In the genomic region with DNA sequence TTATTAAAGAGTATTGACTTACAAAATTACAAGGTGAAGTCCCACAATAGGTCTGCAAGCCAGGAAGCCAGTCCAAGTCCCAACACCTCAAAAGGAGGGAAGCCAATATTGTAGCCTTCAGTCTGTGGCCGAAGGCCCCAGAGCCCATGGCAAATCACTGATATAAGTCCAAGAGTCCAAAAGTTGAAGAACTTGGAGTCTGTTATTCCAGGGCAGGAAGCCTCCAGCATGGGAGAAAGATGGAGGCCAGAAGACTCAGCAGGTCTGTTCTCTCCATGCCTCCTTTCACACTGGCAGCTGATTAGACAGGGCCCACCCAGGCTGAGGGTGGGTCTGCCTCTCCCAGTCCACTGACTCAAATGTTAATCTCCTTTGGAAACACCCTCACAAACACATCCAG, we compare ENCODE assay signal across 40 cellular contexts. TPM values are rescaled to one million over a fixed set of nuclear protein-coding genes. Genes with fewer than 3 reads are reported as not detected.
"Had no signal": no experiment of that assay in that cellular context is flagged by ENCODE, and none has a peak within 500 bp of the region (broad histone marks: within the 10 kb centered on the region; RNA-seq: fewer than 3 reads in every experiment).

No MANE protein-coding gene starts in this region.

- H3K36me3 ChIP-seq: adrenal gland, brain microvascular endothelial cell, breast epithelium, cardiac muscle cell had no signal

- H3K4me3 ChIP-seq: adrenal gland, ascending aorta, body of pancreas, breast epithelium, cardiac muscle cell had no signal

- H3K27ac ChIP-seq: adrenal gland, ascending aorta, body of pancreas, brain microvascular endothelial cell, breast epithelium, cardiac muscle cell had no signal

- FAIRE-seq: astrocyte, bronchial epithelial cell had no signal

- DNase-seq: activated effector memory CD4-positive, alpha-beta T cell treated with anti-CD3 and anti-CD28 coated beads, Interleukin-2, amount 50 U/mL, for 16 hours; activated effector memory CD4-positive, alpha-beta T cell treated with Interleukin-2 at 50 U/mL for 16 hours; activated gamma-delta T cell; activated gamma-delta T cell treated with Interleukin-2 at 50 U/mL for 16 hours; activated naive CD4-positive, alpha-beta T cell; activated naive CD4-positive, alpha-beta T cell treated with anti-CD3 and anti-CD28 coated beads for 36 hours; activated naive CD4-positive, alpha-beta T cell treated with anti-CD3 and anti-CD28 coated beads, Interleukin-2, amount 10 ng/mL, durations not matched to agents 7 days and 5 days; activated naive CD4-positive, alpha-beta T cell treated with anti-CD3 and anti-CD28 coated beads, Interleukin-2, amount 50 U/mL, for 16 hours; activated naive CD4-positive, alpha-beta T cell treated with Interleukin-2 at 50 U/mL for 16 hours; activated naive CD8-positive, alpha-beta T cell treated with anti-CD3 and anti-CD28 coated beads for 36 hours; activated naive CD8-positive, alpha-beta T cell treated with anti-CD3 and anti-CD28 coated beads, Interleukin-2, amount 10 ng/mL, durations not matched to agents 7 days and 5 days; activated naive CD8-positive, alpha-beta T cell treated with anti-CD3 and anti-CD28 coated beads, Interleukin-2, amount 50 U/mL, for 24 hours; activated T-cell treated with anti-CD3 and anti-CD28 coated beads, Interleukin-2, amount 50 U/mL, for 1 hour; activated T-cell treated with anti-CD3 and anti-CD28 coated beads, Interleukin-2, amount 50 U/mL, for 24 hours; activated T-cell treated with anti-CD3 and anti-CD28 coated beads, Interleukin-2, amount 50 U/mL, for 4 hours; activated T-cell treated with anti-CD3 and anti-CD28 coated beads, Interleukin-2, amount 50 U/mL, for 48 hours; activated T-cell treated with anti-CD3 and anti-CD28 coated beads, Interleukin-2, amount 50 U/mL, for 72 hours; adrenal gland; amniotic stem cell; amygdala; anterior cingulate cortex; aorta; body of pancreas; brain microvascular endothelial cell; caudate nucleus; central memory CD4-positive, alpha-beta T cell; cerebellar nuclear complex had no signal

- H3K9me3 ChIP-seq: adrenal gland, ascending aorta, body of pancreas, breast epithelium had no signal

- H3K27me3 ChIP-seq: adrenal gland, ascending aorta, body of pancreas, brain microvascular endothelial cell, breast epithelium, cardiac muscle cell had no signal

- H3K4me1 ChIP-seq: adrenal gland, ascending aorta, breast epithelium had no signal

- ATAC-seq: activated naive CD4-positive, alpha-beta T cell treated with anti-CD3 and anti-CD28 coated beads, Interleukin-2, amount 50 U/mL, for 72 hours; activated naive CD8-positive, alpha-beta T cell treated with anti-CD3 and anti-CD28 coated beads, Interleukin-2, amount 50 U/mL, for 24 hours; activated T-cell treated with anti-CD3 and anti-CD28 coated beads, Interleukin-2, amount 50 U/mL, for 4 hours; activated T-cell treated with anti-CD3 and anti-CD28 coated beads, Interleukin-2, amount 50 U/mL, for 72 hours; activated T-helper 17 cell treated with anti-CD3 and anti-CD28 coated beads, Interleukin-2, amount 50 U/mL, for 72 hours; body of pancreas had no signal

RNA-seq across cellular contexts. Expression of a gene that starts 18.1 kb away (rescaled TPM):
- total RNA-seq: activated naive CD4-positive, alpha-beta T cell treated with anti-CD3 and anti-CD28 coated beads for 36 hours; activated naive CD4-positive, alpha-beta T cell treated with anti-CD3 and anti-CD28 coated beads, Interleukin-2, amount 50 U/mL, for 72 hours; activated naive CD8-positive, alpha-beta T cell treated with anti-CD3 and anti-CD28 coated beads, Interleukin-2, amount 10 ng/mL, durations not matched to agents 7 days and 5 days; activated T-helper 1 cell treated with anti-CD3 and anti-CD28 coated beads, Interleukin-12 subunit alpha, Interleukin-12 subunit beta, Interleukin-2, Interleukin-4 antibody, amounts not matched to agents 30 ng/mL and 10 ng/mL and 1 ng/mL, durations not matched to agents 14 hours and 24 hours and 36 hours; activated T-helper 17 cell treated with anti-CD3 and anti-CD28 coated beads, Interleukin-2, amount 50 U/mL, for 72 hours; activated T-helper 2 cell treated with anti-CD3 and anti-CD28 coated beads, Interferon-gamma antibody, Interleukin-2, Interleukin-4, amounts not matched to agents 10 μg/mL and 5 μg/mL and 100 μg/mL, durations not matched to agents 14 hours and 24 hours and 36 hours; astrocyte; breast epithelium; bronchial epithelial cell; cerebellum; chondrocyte had no signal

RNA-seq across cellular contexts. Expression of a gene that starts 55.5 kb away (rescaled TPM):
- total RNA-seq: activated naive CD4-positive, alpha-beta T cell treated with anti-CD3 and anti-CD28 coated beads for 36 hours; activated naive CD4-positive, alpha-beta T cell treated with anti-CD3 and anti-CD28 coated beads, Interleukin-2, amount 50 U/mL, for 72 hours; activated naive CD8-positive, alpha-beta T cell treated with anti-CD3 and anti-CD28 coated beads for 36 hours; activated naive CD8-positive, alpha-beta T cell treated with anti-CD3 and anti-CD28 coated beads, Interleukin-2, amount 10 ng/mL, durations not matched to agents 7 days and 5 days; activated T-cell treated with anti-CD3 and anti-CD28 coated beads, Interleukin-2, amount 50 U/mL, for 4 hours; activated T-cell treated with anti-CD3 and anti-CD28 coated beads, Interleukin-2, amount 50 U/mL, for 72 hours; activated T-helper 1 cell treated with anti-CD3 and anti-CD28 coated beads, Interleukin-12 subunit alpha, Interleukin-12 subunit beta, Interleukin-2, Interleukin-4 antibody, amounts not matched to agents 30 ng/mL and 10 ng/mL and 1 ng/mL, durations not matched to agents 14 hours and 24 hours and 36 hours; activated T-helper 17 cell treated with anti-CD3 and anti-CD28 coated beads, Interleukin-2, amount 50 U/mL, for 72 hours; activated T-helper 2 cell treated with anti-CD3 and anti-CD28 coated beads, Interferon-gamma antibody, Interleukin-2, Interleukin-4, amounts not matched to agents 10 μg/mL and 5 μg/mL and 100 μg/mL, durations not matched to agents 14 hours and 24 hours and 36 hours; adrenal gland; aorta; ascending aorta; astrocyte; body of pancreas; breast epithelium; bronchial epithelial cell; cardiac muscle cell; cardiac septum; cerebellum; chondrocyte had no signal
- polyA plus RNA-seq: adipose tissue, adrenal gland, aorta, cardiac muscle cell had no signal
